In genomic region chr16:56199164-56199563, GRCh38 we compare ENCODE assay signal across 13 cellular contexts. TPM values are rescaled to one million over a fixed set of nuclear protein-coding genes. Genes with fewer than 3 reads are reported as not detected.
DNase-seq lines count a peak whose midpoint lies in the region; ATAC-seq and TF ChIP-seq lines count a peak whose summit lies in the region.
"Had no signal": no experiment of that assay in that cellular context is flagged by ENCODE, and none has a peak within 500 bp of the region (broad histone marks: within the 10 kb centered on the region; RNA-seq: fewer than 3 reads in every experiment).

No MANE protein-coding gene starts in this region.

- peak; percentile 52 for ATAC-seq in GM21576 (IDR thresholded peaks at IDR 0.05; ENCODE audit: unreplicated experiment)
- no peak for ATAC-seq in gastroesophageal sphincter

- no peak for TF ChIP-seq CTCF in gastroesophageal sphincter (IDR thresholded peaks at IDR 0.05)

- no peaks in the 10 kb centered on the region for H3K9me3 ChIP-seq in gastroesophageal sphincter
- H3K9me3 ChIP-seq: tibial nerve had no signal

- H3K27me3 ChIP-seq in layer of hippocampus (ENCODE audit: control insufficient read depth, insufficient read depth, low read length) (no peaks in the 10 kb centered on the region), gastroesophageal sphincter (no peaks in the 10 kb centered on the region)
- H3K27me3 ChIP-seq: tibial nerve had no signal

- H3K4me3 ChIP-seq in gastroesophageal sphincter: no peak overlapping the region
- H3K4me3 ChIP-seq: tibial nerve had no signal

- WGBS in gastroesophageal sphincter (ENCODE audit: low coverage in 1 of 2), 2 donors: 48 to 96% methylated on average over 2 of the region's 2 CpGs

- no peak for TF ChIP-seq POLR2A in gastroesophageal sphincter (IDR thresholded peaks at IDR 0.05)

- no peak for TF ChIP-seq EP300 in gastroesophageal sphincter (IDR thresholded peaks at IDR 0.05)

- H3K4me1 ChIP-seq in gastroesophageal sphincter: peaks cover 0 to 16% (median 4%) of the 10 kb centered on the region in 3 donors

- H3K36me3 ChIP-seq in gastroesophageal sphincter: no peaks in the 10 kb centered on the region
- H3K36me3 ChIP-seq: tibial nerve had no signal

- H3K27ac ChIP-seq in layer of hippocampus (ENCODE audit: low read depth, low read length) (peak overlapping the region; percentile 16), gastroesophageal sphincter (no peak overlapping the region)
- H3K27ac ChIP-seq: tibial nerve had no signal

- peak; percentile 21 for DNase-seq in SIG-M5 treated with dmso at 0.1 percent for 504 hours (lab: John Stamatoyannopoulos, UW; ENCODE audit: unreplicated experiment)
- no peak for DNase-seq in SIG-M5 (lab: John Stamatoyannopoulos, UW)
- peak; percentile 63 for DNase-seq in NOMO-1 treated with DMSO at 0.1 percent for 48 hours (lab: John Stamatoyannopoulos, UW; ENCODE audit: unreplicated experiment)
- DNase-seq in islet precursor cell: no peak
- no peak for DNase-seq in iPS-NIHi7 (ENCODE audit: extremely low spot score)
- DNase-seq: central memory CD4-positive, alpha-beta T cell; foreskin melanocyte; NCI-H1105 treated with DMSO at 0.1 percent for 48 hours had no signal

RNA-seq across cellular contexts. Expression of gene GNAO1, which starts 7.9 kb away (rescaled TPM):
- 10 to 100 TPM in 2 of 4 donors, 1 to 10 TPM in 2; 3.4 to 21.0 (median 11.0) TPM for total RNA-seq in gastroesophageal sphincter
- total RNA-seq: A172 had no signal

Comparison
In these comparisons a context has a peak if more than half of its experiments do, and no peak if none do; other contexts are left out.
1. DNase-seq: peak in SIG-M5 treated with dmso at 0.1 percent for 504 hours (single experiment) and NOMO-1 treated with DMSO at 0.1 percent for 48 hours (single experiment); none in SIG-M5 (single experiment), islet precursor cell (single experiment) and iPS-NIHi7 (single experiment).